Comparison of ENCODE assay signal across 1 cellular context in the genomic region with DNA sequence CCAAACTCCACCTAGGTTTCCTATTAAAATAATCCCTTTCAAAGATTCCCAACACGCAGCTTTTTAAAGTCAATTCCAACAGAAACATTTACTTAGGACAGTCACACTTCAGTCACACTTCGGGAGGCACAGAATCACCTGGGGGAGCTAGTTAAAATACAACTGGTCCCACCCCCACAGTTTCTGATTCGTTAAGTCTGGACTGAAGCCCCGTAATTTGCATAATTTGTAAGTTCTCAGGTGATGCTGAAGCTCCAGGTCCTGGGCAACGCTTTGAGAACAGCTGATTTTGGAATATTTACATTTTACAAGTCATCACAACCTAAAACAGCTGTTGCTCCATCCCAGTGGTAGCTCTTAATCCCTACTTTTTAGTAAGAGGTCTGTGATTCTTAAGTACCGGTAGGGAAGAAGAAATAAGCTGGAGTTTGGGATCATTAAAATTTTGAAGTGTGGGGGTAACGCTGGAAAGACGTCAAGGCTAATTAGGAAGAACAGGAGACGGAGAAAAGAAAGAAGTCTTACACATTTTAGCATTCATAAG.
TF ChIP-seq lines count a peak whose summit lies in the region.

No MANE protein-coding gene starts in this region.

TF ChIP-seq in GM23338, 12 proteins besides CTCF, POLR2A, EP300 and RAD21 (continued from another document):
- TF ChIP-seq, protein P1, sequence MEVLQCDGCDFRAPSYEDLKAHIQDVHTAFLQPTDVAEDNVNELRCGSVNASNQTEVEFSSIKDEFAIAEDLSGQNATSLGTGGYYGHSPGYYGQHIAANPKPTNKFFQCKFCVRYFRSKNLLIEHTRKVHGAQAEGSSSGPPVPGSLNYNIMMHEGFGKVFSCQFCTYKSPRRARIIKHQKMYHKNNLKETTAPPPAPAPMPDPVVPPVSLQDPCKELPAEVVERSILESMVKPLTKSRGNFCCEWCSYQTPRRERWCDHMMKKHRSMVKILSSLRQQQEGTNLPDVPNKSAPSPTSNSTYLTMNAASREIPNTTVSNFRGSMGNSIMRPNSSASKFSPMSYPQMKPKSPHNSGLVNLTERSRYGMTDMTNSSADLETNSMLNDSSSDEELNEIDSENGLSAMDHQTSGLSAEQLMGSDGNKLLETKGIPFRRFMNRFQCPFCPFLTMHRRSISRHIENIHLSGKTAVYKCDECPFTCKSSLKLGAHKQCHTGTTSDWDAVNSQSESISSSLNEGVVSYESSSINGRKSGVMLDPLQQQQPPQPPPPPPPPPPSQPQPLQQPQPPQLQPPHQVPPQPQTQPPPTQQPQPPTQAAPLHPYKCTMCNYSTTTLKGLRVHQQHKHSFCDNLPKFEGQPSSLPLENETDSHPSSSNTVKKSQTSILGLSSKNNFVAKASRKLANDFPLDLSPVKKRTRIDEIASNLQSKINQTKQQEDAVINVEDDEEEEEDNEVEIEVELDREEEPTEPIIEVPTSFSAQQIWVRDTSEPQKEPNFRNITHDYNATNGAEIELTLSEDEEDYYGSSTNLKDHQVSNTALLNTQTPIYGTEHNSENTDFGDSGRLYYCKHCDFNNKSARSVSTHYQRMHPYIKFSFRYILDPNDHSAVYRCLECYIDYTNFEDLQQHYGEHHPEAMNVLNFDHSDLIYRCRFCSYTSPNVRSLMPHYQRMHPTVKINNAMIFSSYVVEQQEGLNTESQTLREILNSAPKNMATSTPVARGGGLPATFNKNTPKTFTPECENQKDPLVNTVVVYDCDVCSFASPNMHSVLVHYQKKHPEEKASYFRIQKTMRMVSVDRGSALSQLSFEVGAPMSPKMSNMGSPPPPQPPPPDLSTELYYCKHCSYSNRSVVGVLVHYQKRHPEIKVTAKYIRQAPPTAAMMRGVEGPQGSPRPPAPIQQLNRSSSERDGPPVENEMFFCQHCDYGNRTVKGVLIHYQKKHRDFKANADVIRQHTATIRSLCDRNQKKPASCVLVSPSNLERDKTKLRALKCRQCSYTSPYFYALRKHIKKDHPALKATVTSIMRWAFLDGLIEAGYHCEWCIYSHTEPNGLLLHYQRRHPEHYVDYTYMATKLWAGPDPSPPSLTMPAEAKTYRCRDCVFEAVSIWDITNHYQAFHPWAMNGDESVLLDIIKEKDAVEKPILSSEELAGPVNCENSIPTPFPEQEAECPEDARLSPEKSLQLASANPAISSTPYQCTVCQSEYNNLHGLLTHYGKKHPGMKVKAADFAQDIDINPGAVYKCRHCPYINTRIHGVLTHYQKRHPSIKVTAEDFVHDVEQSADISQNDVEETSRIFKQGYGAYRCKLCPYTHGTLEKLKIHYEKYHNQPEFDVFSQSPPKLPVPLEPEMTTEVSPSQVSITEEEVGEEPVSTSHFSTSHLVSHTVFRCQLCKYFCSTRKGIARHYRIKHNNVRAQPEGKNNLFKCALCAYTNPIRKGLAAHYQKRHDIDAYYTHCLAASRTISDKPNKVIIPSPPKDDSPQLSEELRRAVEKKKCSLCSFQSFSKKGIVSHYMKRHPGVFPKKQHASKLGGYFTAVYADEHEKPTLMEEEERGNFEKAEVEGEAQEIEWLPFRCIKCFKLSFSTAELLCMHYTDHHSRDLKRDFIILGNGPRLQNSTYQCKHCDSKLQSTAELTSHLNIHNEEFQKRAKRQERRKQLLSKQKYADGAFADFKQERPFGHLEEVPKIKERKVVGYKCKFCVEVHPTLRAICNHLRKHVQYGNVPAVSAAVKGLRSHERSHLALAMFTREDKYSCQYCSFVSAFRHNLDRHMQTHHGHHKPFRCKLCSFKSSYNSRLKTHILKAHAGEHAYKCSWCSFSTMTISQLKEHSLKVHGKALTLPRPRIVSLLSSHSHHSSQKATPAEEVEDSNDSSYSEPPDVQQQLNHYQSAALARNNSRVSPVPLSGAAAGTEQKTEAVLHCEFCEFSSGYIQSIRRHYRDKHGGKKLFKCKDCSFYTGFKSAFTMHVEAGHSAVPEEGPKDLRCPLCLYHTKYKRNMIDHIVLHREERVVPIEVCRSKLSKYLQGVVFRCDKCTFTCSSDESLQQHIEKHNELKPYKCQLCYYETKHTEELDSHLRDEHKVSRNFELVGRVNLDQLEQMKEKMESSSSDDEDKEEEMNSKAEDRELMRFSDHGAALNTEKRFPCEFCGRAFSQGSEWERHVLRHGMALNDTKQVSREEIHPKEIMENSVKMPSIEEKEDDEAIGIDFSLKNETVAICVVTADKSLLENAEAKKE (CRISPR knock-in tag; IDR thresholded peaks at IDR 0.05): no peak
- no peak for TF ChIP-seq STAT1 (IDR thresholded peaks at IDR 0.05; ENCODE audit: unreplicated experiment)
